In genomic region chr12:105485926-105486325, GRCh38 we compare ENCODE assay signal across 21 cellular contexts.
A peak's percentile ranks its signal among the peaks of the same experiment; 100 is the strongest.
DNase-seq lines count a peak whose midpoint lies in the region; ATAC-seq, FAIRE-seq and TF ChIP-seq lines count a peak whose summit lies in the region.
"Had no signal": no experiment of that assay in that cellular context is flagged by ENCODE, and none has a peak within 500 bp of the region (broad histone marks: within the 10 kb centered on the region; RNA-seq: fewer than 3 reads in every experiment).

No MANE protein-coding gene starts in this region.

- H2AFZ ChIP-seq in endothelial cell of umbilical vein (ENCODE audit: low read depth, low read length) (no peak overlapping the region), parathyroid adenoma (peak overlapping the region; percentile 68)

- H4K20me1 ChIP-seq in endothelial cell of umbilical vein (replicated peaks; ENCODE audit: control insufficient read depth, extremely low read depth, insufficient read depth, low read length): no peaks in the 10 kb centered on the region

- BruUV-seq in endothelial cell of umbilical vein (replicated peaks; lab: Mats Ljungman, UMichigan): no TSS peak

- H3K36me3 ChIP-seq in endothelial cell of umbilical vein (ENCODE audit: control insufficient read depth in 2 of 2, extremely low read depth in 1 of 2, insufficient read depth in 2 of 2, low read length in 2 of 2) (no peaks in the 10 kb centered on the region), parathyroid adenoma (ENCODE audit: control insufficient read depth, insufficient read depth, low read length) (no peaks in the 10 kb centered on the region)
- H3K36me3 ChIP-seq: gastroesophageal sphincter, transverse colon had no signal

- CTCF ChIA-PET in AG04450 (lab: Charles Lee) (interaction anchor here (0.8 to 1.7 kb wide), 2 partner anchors 66 to 650 kb away, joined by 3 to 5 read pairs; no protein-coding TSS in a partner anchor), endothelial cell of umbilical vein (lab: Charles Lee) (interaction anchor here (0.9 to 4.7 kb wide), 12 partner anchors 12 to 738 kb away, joined by 4 to 41 read pairs (median 5); no protein-coding TSS in a partner anchor)

- TF ChIP-seq CTCF in AG04450 (IDR thresholded peaks at IDR 0.05; ENCODE audit: low read depth, low read length) (no peak), endothelial cell of umbilical vein (IDR thresholded peaks at IDR 0.05; ENCODE audit: extremely low read depth in 1 of 2, insufficient read depth in 1 of 2, low read depth in 1 of 2, low read length in 2 of 2) (no peak), parathyroid adenoma (IDR thresholded peaks at IDR 0.05) (no peak)

- no peak for TF ChIP-seq POLR2A in endothelial cell of umbilical vein (IDR thresholded peaks at IDR 0.05; ENCODE audit: low read depth, low read length)

- POLR2A ChIA-PET in AG04450 (lab: Yijun Ruan, JAX): no interaction called here
- POLR2A ChIA-PET in endothelial cell of umbilical vein (lab: Charles Lee): interaction anchor here (0.9 to 3.0 kb wide), 7 partner anchors 13 to 653 kb away, joined by 3 to 19 read pairs (median 6); partner anchors contain the start of gene NUAK1

- dilution Hi-C loops in endothelial cell of umbilical vein (cut with MboI; ENCODE audit: extremely low pct_ligation_motif_present, low sequenced_read_pairs): no loop called here

- H3K4me1 ChIP-seq in endothelial cell of umbilical vein (ENCODE audit: control insufficient read depth, extremely low read depth, insufficient read depth, low read length) (peaks cover 96% of the 10 kb centered on the region), parathyroid adenoma (peaks cover 46% of the 10 kb centered on the region)
- H3K4me1 ChIP-seq: gastroesophageal sphincter, transverse colon had no signal

- H3K79me2 ChIP-seq in endothelial cell of umbilical vein (ENCODE audit: control insufficient read depth, insufficient read depth, low read length) (peaks cover 78% of the 10 kb centered on the region), parathyroid adenoma (no peaks in the 10 kb centered on the region)

- H3K27me3 ChIP-seq in AG04450 (ENCODE audit: control insufficient read depth, insufficient read depth, low read length) (no peaks in the 10 kb centered on the region), endothelial cell of umbilical vein (ENCODE audit: control insufficient read depth in 2 of 2, insufficient read depth in 2 of 2, low read length in 2 of 2) (no peaks in the 10 kb centered on the region), parathyroid adenoma (ENCODE audit: control insufficient read depth, insufficient read depth, low read length) (no peaks in the 10 kb centered on the region)
- H3K27me3 ChIP-seq: gastroesophageal sphincter, transverse colon had no signal

- no peaks in the 10 kb centered on the region for H3K9me3 ChIP-seq in AG04450 (ENCODE audit: control insufficient read depth, insufficient read depth, low read length)
- H3K9me3 ChIP-seq in endothelial cell of umbilical vein (replicated peaks; ENCODE audit: control insufficient read depth, insufficient read depth, low read length): no peaks in the 10 kb centered on the region
- no peaks in the 10 kb centered on the region for H3K9me3 ChIP-seq in parathyroid adenoma (ENCODE audit: control insufficient read depth, low read length)
- H3K9me3 ChIP-seq: A549, gastroesophageal sphincter, transverse colon had no signal

- peak overlapping the region; percentile 70 for H3K9ac ChIP-seq in endothelial cell of umbilical vein (replicated peaks; ENCODE audit: extremely low read depth, insufficient read depth, low read length)
- H3K9ac ChIP-seq in parathyroid adenoma: no peak overlapping the region

- H3K4me2 ChIP-seq in endothelial cell of umbilical vein (ENCODE audit: insufficient read depth, low read length) (peak overlapping the region; percentile 32), parathyroid adenoma (ENCODE audit: low read length) (no peak overlapping the region)
- H3K4me2 ChIP-seq: A549 had no signal

- no peak for FAIRE-seq in endothelial cell of umbilical vein (lab: Jason Lieb, UNC)
- FAIRE-seq: A549 had no signal

- intact Hi-C loops in endothelial cell of umbilical vein (cut with micrococcal nuclease): loop anchor here (1.0 to 5.0 kb wide), 10 partner anchors 12 to 650 kb away; no protein-coding TSS in a partner anchor

- H3K9me1 ChIP-seq in endothelial cell of umbilical vein (replicated peaks; ENCODE audit: control insufficient read depth, extremely low read depth, insufficient read depth, low read length): no peaks in the 10 kb centered on the region

- DNase-seq in AG04450 (ENCODE audit: low read depth, low spot score) (no peak), NCI-H226 (peak; percentile 19), endothelial cell of umbilical vein (ENCODE audit: low read depth, low spot score) (no peak)
- no peak for DNase-seq in stimulated activated CD8-positive, alpha-beta memory T cell treated with anti-CD3 and anti-CD28 coated beads, Interleukin-4, amount 100 ng/mL, for 48 hours
- DNase-seq: activated CD4-positive, CD25-positive, alpha-beta regulatory T cell treated with anti-CD3 and anti-CD28 coated beads, Interleukin-2, amount 50 U/mL, for 72 hours; activated naive CD8-positive, alpha-beta T cell treated with anti-CD3 and anti-CD28 coated beads, Interleukin-2, amount 10 ng/mL, durations not matched to agents 7 days and 5 days; C1 segment of cervical spinal cord; H7; NCI-H146; NCI-H82; stimulated activated CD4-positive, alpha-beta T cell treated with anti-CD3 and anti-CD28 coated beads, Interleukin-1b, Interleukin-23, amount 100 ng/mL, for 48 hours; T-helper 9 cell; transverse colon had no signal

- ATAC-seq in esophagus mucosa (no peak), GM21526 (IDR thresholded peaks at IDR 0.05; ENCODE audit: low FRiP score, unreplicated experiment) (no peak), HG03095 (IDR thresholded peaks at IDR 0.05; ENCODE audit: unreplicated experiment) (no peak)
- ATAC-seq: A549 had no signal

- H3K27ac ChIP-seq in AG04450 (ENCODE audit: low read depth, low read length) (peak overlapping the region; percentile 3), endothelial cell of umbilical vein (ENCODE audit: insufficient read depth, low read depth, low read length) (peak overlapping the region; percentile 74), parathyroid adenoma (peak overlapping the region; percentile 30)
- H3K27ac ChIP-seq: A549, epithelial cell of prostate, SK-N-MC had no signal

- H3K4me3 ChIP-seq in AG04450 (ENCODE audit: low read depth, low read length) (no peak overlapping the region), endothelial cell of umbilical vein (replicated peaks in 1 of 3; ENCODE audit: insufficient read depth in 1 of 3, low read depth in 1 of 3, low read length in 3 of 3) (no peak overlapping the region), parathyroid adenoma (ENCODE audit: low read depth, low read length) (no peak overlapping the region)
- H3K4me3 ChIP-seq: A549, gastroesophageal sphincter, SK-N-MC, transverse colon had no signal

TF ChIP-seq in endothelial cell of umbilical vein, 7 proteins besides CTCF, POLR2A, EP300 and RAD21:
- TF ChIP-seq, protein P1, sequence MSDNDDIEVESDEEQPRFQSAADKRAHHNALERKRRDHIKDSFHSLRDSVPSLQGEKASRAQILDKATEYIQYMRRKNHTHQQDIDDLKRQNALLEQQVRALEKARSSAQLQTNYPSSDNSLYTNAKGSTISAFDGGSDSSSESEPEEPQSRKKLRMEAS (IDR thresholded peaks at IDR 0.05; ENCODE audit: insufficient read depth, insufficient read length): no peak
- TF ChIP-seq POLR2AphosphoS5 (IDR thresholded peaks at IDR 0.05; ENCODE audit: insufficient read depth, low read depth, low read length) (no peak), JUN (IDR thresholded peaks at IDR 0.05; ENCODE audit: borderline replicate concordance, insufficient read depth, insufficient read length, low read depth) (peak; percentile 36), MYC (IDR thresholded peaks at IDR 0.05; ENCODE audit: low read depth, low read length) (no peak), EZH2 (IDR thresholded peaks at IDR 0.05; ENCODE audit: borderline replicate concordance, low read depth, low read length, severe bottlenecking) (no peak), FOS (IDR thresholded peaks at IDR 0.05; ENCODE audit: borderline replicate concordance, insufficient read depth, low read length) (peak; percentile 57), GATA2 (IDR thresholded peaks at IDR 0.05; ENCODE audit: insufficient read depth, insufficient read length, low read depth, low read length) (no peak)

Comparison
In these comparisons a context has a peak if more than half of its experiments do, and no peak if none do; other contexts are left out.
1. H3K27ac ChIP-seq: peak in every context shown above with its lines; median percentile 74 in endothelial cell of umbilical vein; 30 in parathyroid adenoma; 3 in AG04450.